Comparison of ENCODE assay signal across 8 cellular contexts in genomic region chrX:107449490-107450175, GRCh38. TPM values are rescaled to one million over a fixed set of nuclear protein-coding genes. Genes with fewer than 3 reads are reported as not detected.
DNase-seq lines count a peak whose midpoint lies in the region; ATAC-seq and TF ChIP-seq lines count a peak whose summit lies in the region.

Gene FRMPD3 (plus strand): TSS chrX:107449652. CDS start chrX:107526589, 76,937 bp downstream.

- no peaks in the 10 kb centered on the region for H3K9me2 ChIP-seq in SU-DHL-6 (replicated peaks; ENCODE audit: insufficient read depth, low read length)

- 2% methylated on average over 43 of the region's 88 CpGs for WGBS in smooth muscle cell (ENCODE audit: low lambda C conversion rate)

- H3K9ac ChIP-seq in SU-DHL-6 (ENCODE audit: low read length) (peak within 1 kb of the TSS; percentile 28; the same call in 1 of the 2 replicates), smooth muscle cell (ENCODE audit: low read depth) (no peak within 1 kb of the TSS)

- H3F3A ChIP-seq in SU-DHL-6 (ENCODE audit: insufficient read depth): no peaks in the 10 kb centered on the region
- no peaks in the 10 kb centered on the region for H3F3A ChIP-seq in smooth muscle cell (ENCODE audit: low read depth)

- H3K4me1 ChIP-seq in smooth muscle cell (ENCODE audit: low read depth): no peaks in the 10 kb centered on the region

- H3K79me2 ChIP-seq in SU-DHL-6 (ENCODE audit: insufficient read depth, low read length): no peaks in the 10 kb centered on the region
- H3K79me2 ChIP-seq in smooth muscle cell (ENCODE audit: low read depth): no peaks in the 10 kb centered on the region

- H2AFZ ChIP-seq in SU-DHL-6 (ENCODE audit: low read depth, low read length, severe bottlenecking) (no peak within 1 kb of the TSS), smooth muscle cell (ENCODE audit: low read depth) (no peak within 1 kb of the TSS)

- ATAC-seq in left ventricle myocardium superior: no peak
- no peak for ATAC-seq in GM19035 (IDR thresholded peaks at IDR 0.05; ENCODE audit: unreplicated experiment)

- peak; percentile 39 for DNase-seq in NCI-H1092 treated with DMSO at 0.1 percent for 48 hours (lab: John Stamatoyannopoulos, UW)
- no peak for DNase-seq in NCI-H1092 (lab: John Stamatoyannopoulos, UW)
- peak; percentile 30 for DNase-seq in left ventricle myocardium superior
- no peak for DNase-seq in smooth muscle cell (lab: John Stamatoyannopoulos, UW; ENCODE audit: unreplicated experiment)
- DNase-seq in GM10266 (ENCODE audit: extremely low spot score): no peak
- DNase-seq in NCI-H2029 (lab: John Stamatoyannopoulos, UW): no peak

- H4K20me1 ChIP-seq in SU-DHL-6 (ENCODE audit: low read depth, low read length): no peaks in the 10 kb centered on the region
- H4K20me1 ChIP-seq in smooth muscle cell (ENCODE audit: low read depth): no peaks in the 10 kb centered on the region

- no peaks in the 10 kb centered on the region for H3K27me3 ChIP-seq in SU-DHL-6 (ENCODE audit: low read length)
- H3K27me3 ChIP-seq in smooth muscle cell (ENCODE audit: low read depth): peaks cover 87% of the 10 kb centered on the region

- H3K9me3 ChIP-seq in SU-DHL-6 (ENCODE audit: insufficient read depth, low read length): no peaks in the 10 kb centered on the region
- no peaks in the 10 kb centered on the region for H3K9me3 ChIP-seq in smooth muscle cell (replicated peaks; ENCODE audit: low read depth)

- H3K36me3 ChIP-seq in SU-DHL-6 (ENCODE audit: low read length) (no peaks in the 10 kb centered on the region), smooth muscle cell (ENCODE audit: low read depth) (no peaks in the 10 kb centered on the region)

- H3K4me2 ChIP-seq in SU-DHL-6 (ENCODE audit: low read depth, low read length, poor library complexity, severe bottlenecking) (peak within 1 kb of the TSS; percentile 41), smooth muscle cell (peak within 1 kb of the TSS; percentile 82)

- H3K4me3 ChIP-seq in SU-DHL-6 (ENCODE audit: insufficient read depth, low read length, poor library complexity, severe bottlenecking) (no peak within 1 kb of the TSS), smooth muscle cell (peak within 1 kb of the TSS; percentile 41)

- H3K27ac ChIP-seq in SU-DHL-6 (ENCODE audit: low read depth, low read length) (no peak within 1 kb of the TSS), smooth muscle cell (ENCODE audit: low read depth) (no peak within 1 kb of the TSS)

- no peak for TF ChIP-seq CTCF in SU-DHL-6 (IDR thresholded peaks at IDR 0.05; ENCODE audit: insufficient read depth, low read length, poor library complexity, severe bottlenecking)
- no peak for TF ChIP-seq CTCF in smooth muscle cell (IDR thresholded peaks at IDR 0.05; ENCODE audit: borderline replicate concordance, insufficient read depth, poor library complexity, severe bottlenecking)
- TF ChIP-seq CTCF in GM10266 (IDR thresholded peaks at IDR 0.05; ENCODE audit: control insufficient read depth, insufficient read depth, low read depth, missing control alignments): no peak

- intact Hi-C loops in left ventricle myocardium superior (cut with micrococcal nuclease): no loop called here

RNA-seq across cellular contexts. Expression of gene FRMPD3, which starts in this region (rescaled TPM):
- total RNA-seq in left ventricle myocardium superior (not detected), smooth muscle cell (not detected in 2 replicates)
- not detected in 2 replicates for polyA plus RNA-seq in smooth muscle cell

Comparison
In these comparisons a context has a peak if more than half of its experiments do, and no peak if none do; other contexts are left out.
1. Peak in DNase-seq in left ventricle myocardium superior; RNA of the gene not detected or under 1 TPM.